22 cellular contexts compared by ENCODE assay signal in genomic region chr2:24072259-24072658, GRCh38. TPM values are rescaled to one million over a fixed set of nuclear protein-coding genes. Genes with fewer than 3 reads are reported as not detected.
A peak's percentile ranks its signal among the peaks of the same experiment; 100 is the strongest.
DNase-seq lines count a peak whose midpoint lies in the region; ATAC-seq, FAIRE-seq and TF ChIP-seq lines count a peak whose summit lies in the region.
"Had no signal": no experiment of that assay in that cellular context is flagged by ENCODE, and none has a peak within 500 bp of the region (broad histone marks: within the 10 kb centered on the region; RNA-seq: fewer than 3 reads in every experiment).

No MANE protein-coding gene starts in this region.

- H3K4me1 Mint-ChIP-seq in CD4-positive, alpha-beta T cell (ENCODE audit: low read depth) = peaks cover 34% of the 10 kb centered on the region
- peaks cover 21% of the 10 kb centered on the region for H3K4me1 Mint-ChIP-seq in nephron
- peaks cover 36% of the 10 kb centered on the region for H3K4me1 Mint-ChIP-seq in activated CD4-positive, alpha-beta memory T cell treated with anti-CD3 and anti-CD28 coated beads, Interleukin-2, amount 10 ng/mL, durations not matched to agents 7 days and 5 days

- no peaks in the 10 kb centered on the region for H3K9me3 ChIP-seq in A549
- no peaks in the 10 kb centered on the region for H3K9me3 ChIP-seq in CD4-positive, alpha-beta T cell (ENCODE audit: control insufficient read depth, low read length)

- no peak overlapping the region for H3K4me2 ChIP-seq in A549

- H3K9me3 Mint-ChIP-seq in activated naive CD4-positive, alpha-beta T cell treated with anti-CD3 and anti-CD28 coated beads, Interleukin-2, amount 50 U/mL, for 72 hours = no peaks in the 10 kb centered on the region
- H3K9me3 Mint-ChIP-seq in CD4-positive, alpha-beta T cell = no peaks in the 10 kb centered on the region
- no peaks in the 10 kb centered on the region for H3K9me3 Mint-ChIP-seq in nephron
- H3K9me3 Mint-ChIP-seq in activated CD4-positive, alpha-beta memory T cell treated with anti-CD3 and anti-CD28 coated beads, Interleukin-2, amount 10 ng/mL, durations not matched to agents 7 days and 5 days = no peaks in the 10 kb centered on the region
- H3K9me3 Mint-ChIP-seq: CD4-positive, alpha-beta memory T cell; HFFc6 had no signal

- WGBS in A549 (ENCODE audit: missing lambda C conversion rate) = 91% methylated on average over 4 of the region's 4 CpGs

- no peak for TF ChIP-seq RAD21 in A549 (conservative IDR thresholded peaks at IDR 0.05 in 1 of 2, IDR thresholded peaks at IDR 0.05 in 1 of 2)

- peak overlapping the region; percentile 35 to 73 for H3K27ac Mint-ChIP-seq in activated naive CD4-positive, alpha-beta T cell treated with anti-CD3 and anti-CD28 coated beads, Interleukin-2, amount 50 U/mL, for 72 hours
- no peak overlapping the region for H3K27ac Mint-ChIP-seq in CD4-positive, alpha-beta T cell
- H3K27ac Mint-ChIP-seq in nephron = no peak overlapping the region
- H3K27ac Mint-ChIP-seq in activated CD4-positive, alpha-beta memory T cell treated with anti-CD3 and anti-CD28 coated beads, Interleukin-2, amount 10 ng/mL, durations not matched to agents 7 days and 5 days = no peak overlapping the region
- H3K27ac Mint-ChIP-seq: HFFc6 had no signal

- no peak for DNase-seq in activated naive CD4-positive, alpha-beta T cell treated with anti-CD3 and anti-CD28 coated beads, Interleukin-2, amount 50 U/mL, for 72 hours (ENCODE audit: low spot score in 2 of 2)
- DNase-seq in activated naive CD4-positive, alpha-beta T cell treated with Interleukin-2 at 50 U/mL for 16 hours = no peak
- DNase-seq in A549 (ENCODE audit: low read depth in 1 of 2, low spot score in 1 of 2) (no peak), RKO (ENCODE audit: low spot score) (no peak)
- DNase-seq in CD4-positive, alpha-beta T cell = no peak
- DNase-seq in activated CD4-positive, alpha-beta memory T cell treated with anti-CD3 and anti-CD28 coated beads, Interleukin-2, amount 10 ng/mL, durations not matched to agents 7 days and 5 days = no peak
- DNase-seq: AML-193; Calu3; CD4-positive, alpha-beta memory T cell; DND-41; EL; GOT3; H7; HFFc6; IMR-90 had no signal

- FAIRE-seq in A549 (lab: Jason Lieb, UNC) = no peak
- FAIRE-seq: A204.1, GM12878 had no signal

- peaks cover 19 to 25% of the 10 kb centered on the region in 2 donors for H3K36me3 Mint-ChIP-seq in activated naive CD4-positive, alpha-beta T cell treated with anti-CD3 and anti-CD28 coated beads, Interleukin-2, amount 50 U/mL, for 72 hours
- H3K36me3 Mint-ChIP-seq in CD4-positive, alpha-beta T cell (ENCODE audit: low read depth) = peaks cover 80% of the 10 kb centered on the region
- H3K36me3 Mint-ChIP-seq in nephron (ENCODE audit: low read depth) = peaks cover 42% of the 10 kb centered on the region
- H3K36me3 Mint-ChIP-seq in activated CD4-positive, alpha-beta memory T cell treated with anti-CD3 and anti-CD28 coated beads, Interleukin-2, amount 10 ng/mL, durations not matched to agents 7 days and 5 days (ENCODE audit: low read depth) = peaks cover 42% of the 10 kb centered on the region

- H3K4me3 ChIP-seq in A549 = no peak overlapping the region
- H3K4me3 ChIP-seq: GM12878 had no signal

- POLR2A ChIA-PET in A549 (lab: Yijun Ruan, JAX) = interaction anchor here (1.7 to 2.0 kb wide), 2 partner anchors 25 to 145 kb away, joined by 5 to 6 read pairs; partner anchors contain the start of genes ATAD2B and WDCP
- POLR2A ChIA-PET in CD4-positive, alpha-beta T cell (lab: Charles Lee) = no interaction called here
- POLR2A ChIA-PET in activated CD4-positive, alpha-beta memory T cell treated with anti-CD3 and anti-CD28 coated beads, Interleukin-2, amount 10 ng/mL, durations not matched to agents 7 days and 5 days (lab: Charles Lee) = no interaction called here

- no peaks in the 10 kb centered on the region for H3K27me3 ChIP-seq in CD4-positive, alpha-beta T cell (ENCODE audit: control insufficient read depth, insufficient read depth, low read length)

- peak overlapping the region; percentile 52 for H3K4me3 Mint-ChIP-seq in CD4-positive, alpha-beta T cell
- peak overlapping the region; percentile 14 to 54 (median 45) for H3K4me3 Mint-ChIP-seq in nephron
- H3K4me3 Mint-ChIP-seq in activated CD4-positive, alpha-beta memory T cell treated with anti-CD3 and anti-CD28 coated beads, Interleukin-2, amount 10 ng/mL, durations not matched to agents 7 days and 5 days = no peak overlapping the region
- H3K4me3 Mint-ChIP-seq: CD4-positive, alpha-beta memory T cell; HFFc6 had no signal

- no peak overlapping the region for H3K27ac ChIP-seq in A549
- no peak overlapping the region for H3K27ac ChIP-seq in CD4-positive, alpha-beta T cell (ENCODE audit: low read depth, low read length)
- H3K27ac ChIP-seq: C4-2B, HL-60 had no signal

- peaks cover 16% of the 10 kb centered on the region for H3K4me1 ChIP-seq in A549

- TF ChIP-seq CTCF in A549 (IDR thresholded peaks at IDR 0.05) = no peak
- no peak for TF ChIP-seq CTCF in CD4-positive, alpha-beta T cell (IDR thresholded peaks at IDR 0.05)
- TF ChIP-seq CTCF in nephron (IDR thresholded peaks at IDR 0.05; ENCODE audit: unreplicated experiment in 3 of 3) = no peak

- CTCF ChIA-PET in A549 (lab: Yijun Ruan, JAX) = interaction anchor here (0.6 to 6.6 kb wide), 4 partner anchors 11 to 145 kb away, joined by 3 to 50 read pairs (median 8); partner anchors contain the start of genes ATAD2B and TP53I3
- CTCF ChIA-PET in CD4-positive, alpha-beta T cell (lab: Charles Lee) = no interaction called here
- CTCF ChIA-PET in activated CD4-positive, alpha-beta memory T cell treated with anti-CD3 and anti-CD28 coated beads, Interleukin-2, amount 10 ng/mL, durations not matched to agents 7 days and 5 days (lab: Charles Lee) = interaction anchor here (1.9 to 2.8 kb wide), 3 partner anchors 12 to 248 kb away, joined by 4 to 12 read pairs (median 11); partner anchors contain the start of gene TP53I3

- no peak for TF ChIP-seq EP300 in A549 (IDR thresholded peaks at IDR 0.05)

- no peaks in the 10 kb centered on the region for H3K27me3 Mint-ChIP-seq in CD4-positive, alpha-beta T cell
- no peaks in the 10 kb centered on the region for H3K27me3 Mint-ChIP-seq in nephron (ENCODE audit: low read depth)
- H3K27me3 Mint-ChIP-seq in activated CD4-positive, alpha-beta memory T cell treated with anti-CD3 and anti-CD28 coated beads, Interleukin-2, amount 10 ng/mL, durations not matched to agents 7 days and 5 days = no peaks in the 10 kb centered on the region
- H3K27me3 Mint-ChIP-seq: CD4-positive, alpha-beta memory T cell had no signal

- ATAC-seq in activated naive CD4-positive, alpha-beta T cell treated with anti-CD3 and anti-CD28 coated beads, Interleukin-2, amount 50 U/mL, for 72 hours = no peak
- no peak for ATAC-seq in A549
- ATAC-seq in CD4-positive, alpha-beta T cell (ENCODE audit: poor library complexity) = no peak
- ATAC-seq: GM12878, HCT116 had no signal

- intact Hi-C loops in CD4-positive, alpha-beta T cell (cut with DNase I, micrococcal nuclease) = loop anchor here in 1 of 2 experiments (10.0 kb wide), 2 partner anchors 423 to 1963 kb away; partner anchors contain the start of genes NCOA1 and RAB10

- TF ChIP-seq POLR2A in A549 (IDR thresholded peaks at IDR 0.05; ENCODE audit: low read length) = no peak

RNA-seq across cellular contexts. Expression of gene SF3B6, which starts 3.9 kb away (rescaled TPM):
- 100 to 1,000 TPM; 137 to 171 TPM for total RNA-seq in activated naive CD4-positive, alpha-beta T cell treated with anti-CD3 and anti-CD28 coated beads, Interleukin-2, amount 50 U/mL, for 72 hours
- polyA plus RNA-seq in A549 (2011; rRNA removed) (296 and 315 TPM in 2 replicates), A549 (2017; fragmentation: RNase III; extraction: RNeasy Plus Mini Kit Qiagen cat#74134 plus additional on column Dnase treatment) (244 to 276 TPM (median 260 TPM) in 3 replicates)
- polyA plus RNA-seq in A549 (2012; cell fraction: cytosol; rRNA removed) = 133 and 171 TPM in 2 replicates
- 45.9 and 85.7 TPM in 2 replicates for polyA plus RNA-seq in A549 (2012; cell fraction: nucleus; rRNA removed)
- polyA minus RNA-seq in A549 (2011; rRNA and poly(A)+ RNA removed) = 19.5 and 28.0 TPM in 2 replicates
- total RNA-seq in CD4-positive, alpha-beta T cell = 10 to 100 TPM; 59.8 to 62.6 TPM
- total RNA-seq in activated CD4-positive, alpha-beta memory T cell treated with anti-CD3 and anti-CD28 coated beads, Interleukin-2, amount 10 ng/mL, durations not matched to agents 7 days and 5 days = 10 to 100 TPM; 87.4 to 88.2 TPM

RNA-seq across cellular contexts. Expression of gene TP53I3, which starts 12.4 kb away (rescaled TPM):
- total RNA-seq in activated naive CD4-positive, alpha-beta T cell treated with anti-CD3 and anti-CD28 coated beads, Interleukin-2, amount 50 U/mL, for 72 hours = 1 to 10 TPM; 1.8 to 2.6 TPM
- polyA plus RNA-seq in A549 (2011; rRNA removed) (93.7 and 99.1 TPM in 2 replicates), A549 (2017; fragmentation: RNase III; extraction: RNeasy Plus Mini Kit Qiagen cat#74134 plus additional on column Dnase treatment) (173 to 183 TPM (median 173 TPM) in 3 replicates)
- polyA plus RNA-seq in A549 (2012; cell fraction: cytosol; rRNA removed) = 150 and 186 TPM in 2 replicates
- 347 and 392 TPM in 2 replicates for polyA plus RNA-seq in A549 (2012; cell fraction: nucleus; rRNA removed)
- polyA minus RNA-seq in A549 (2011; rRNA and poly(A)+ RNA removed) = 64.4 and 101 TPM in 2 replicates
- total RNA-seq in CD4-positive, alpha-beta T cell = under 1 TPM; 0.20 to 0.30 TPM
- total RNA-seq in activated CD4-positive, alpha-beta memory T cell treated with anti-CD3 and anti-CD28 coated beads, Interleukin-2, amount 10 ng/mL, durations not matched to agents 7 days and 5 days = 1 to 10 TPM; 2.7 to 2.9 TPM

RNA-seq across cellular contexts. Expression of gene FKBP1B, which starts 22.7 kb away (rescaled TPM):
- 1 to 10 TPM in 1 of 2 donors, under 1 TPM in 1; 0.64 to 1.4 TPM for total RNA-seq in activated naive CD4-positive, alpha-beta T cell treated with anti-CD3 and anti-CD28 coated beads, Interleukin-2, amount 50 U/mL, for 72 hours
- polyA plus RNA-seq in A549 (2011; rRNA removed) (16.1 and 23.4 TPM in 2 replicates), A549 (2017; fragmentation: RNase III; extraction: RNeasy Plus Mini Kit Qiagen cat#74134 plus additional on column Dnase treatment) (8.5 to 9.1 TPM (median 8.9 TPM) in 3 replicates)
- polyA plus RNA-seq in A549 (2012; cell fraction: cytosol; rRNA removed) = 23.5 and 24.2 TPM in 2 replicates
- 10.0 and 12.5 TPM in 2 replicates for polyA plus RNA-seq in A549 (2012; cell fraction: nucleus; rRNA removed)
- 7.6 and 8.4 TPM in 2 replicates for polyA minus RNA-seq in A549 (2011; rRNA and poly(A)+ RNA removed)
- total RNA-seq in CD4-positive, alpha-beta T cell = under 1 TPM in 1 of 2 experiments, not detected in 1; 0.47 TPM
- 1 to 10 TPM; 4.8 to 5.5 TPM for total RNA-seq in activated CD4-positive, alpha-beta memory T cell treated with anti-CD3 and anti-CD28 coated beads, Interleukin-2, amount 10 ng/mL, durations not matched to agents 7 days and 5 days

RNA-seq across cellular contexts. Expression of gene WDCP, which starts 25.1 kb away (rescaled TPM):
- 10 to 100 TPM; 16.9 to 24.5 TPM for total RNA-seq in activated naive CD4-positive, alpha-beta T cell treated with anti-CD3 and anti-CD28 coated beads, Interleukin-2, amount 50 U/mL, for 72 hours
- 20.8 and 30.1 TPM in 2 replicates for polyA plus RNA-seq in A549 (2011; rRNA removed)
- polyA plus RNA-seq in A549 (2012; cell fraction: cytosol; rRNA removed) = 6.7 and 8.4 TPM in 2 replicates
- polyA plus RNA-seq in A549 (2012; cell fraction: nucleus; rRNA removed) = 6.6 and 9.5 TPM in 2 replicates
- 12.1 to 12.9 TPM (median 12.7 TPM) in 3 replicates for polyA plus RNA-seq in A549 (2017; fragmentation: RNase III; extraction: RNeasy Plus Mini Kit Qiagen cat#74134 plus additional on column Dnase treatment)
- 39.7 and 56.6 TPM in 2 replicates for polyA minus RNA-seq in A549 (2011; rRNA and poly(A)+ RNA removed)
- 1 to 10 TPM; 1.4 to 2.0 TPM for total RNA-seq in CD4-positive, alpha-beta T cell
- total RNA-seq in activated CD4-positive, alpha-beta memory T cell treated with anti-CD3 and anti-CD28 coated beads, Interleukin-2, amount 10 ng/mL, durations not matched to agents 7 days and 5 days = 10 to 100 TPM; 18.5 to 19.1 TPM

RNA-seq across cellular contexts. Expression of gene PFN4, which starts 50.9 kb away (rescaled TPM):
- total RNA-seq in activated naive CD4-positive, alpha-beta T cell treated with anti-CD3 and anti-CD28 coated beads, Interleukin-2, amount 50 U/mL, for 72 hours = not detected
- 2.0 and 2.3 TPM in 2 replicates for polyA plus RNA-seq in A549 (2011; rRNA removed)
- 0.75 and 0.80 TPM in 2 replicates for polyA plus RNA-seq in A549 (2012; cell fraction: cytosol; rRNA removed)
- polyA plus RNA-seq in A549 (2012; cell fraction: nucleus; rRNA removed) = 0.44 and 0.56 TPM in 2 replicates
- 1.2 to 1.6 TPM (median 1.6 TPM) in 3 replicates for polyA plus RNA-seq in A549 (2017; fragmentation: RNase III; extraction: RNeasy Plus Mini Kit Qiagen cat#74134 plus additional on column Dnase treatment)
- 0.37 TPM in 1 of 2 replicates, not detected in the other for polyA minus RNA-seq in A549 (2011; rRNA and poly(A)+ RNA removed)
- not detected for total RNA-seq in CD4-positive, alpha-beta T cell
- total RNA-seq in activated CD4-positive, alpha-beta memory T cell treated with anti-CD3 and anti-CD28 coated beads, Interleukin-2, amount 10 ng/mL, durations not matched to agents 7 days and 5 days = not detected
- total RNA-seq: CD4-positive, alpha-beta memory T cell; G401; H7 had no signal
- polyA plus RNA-seq: CD4-positive, alpha-beta memory T cell had no signal

Comparison
In these comparisons a context has a peak if more than half of its experiments do, and no peak if none do; other contexts are left out.
1. H3K27ac Mint-ChIP-seq: peak in activated naive CD4-positive, alpha-beta T cell treated with anti-CD3 and anti-CD28 coated beads, Interleukin-2, amount 50 U/mL, for 72 hours (2 of 2); none in CD4-positive, alpha-beta T cell (single experiment), nephron (0 of 3) and activated CD4-positive, alpha-beta memory T cell treated with anti-CD3 and anti-CD28 coated beads, Interleukin-2, amount 10 ng/mL, durations not matched to agents 7 days and 5 days (single experiment).